In the genomic region with DNA sequence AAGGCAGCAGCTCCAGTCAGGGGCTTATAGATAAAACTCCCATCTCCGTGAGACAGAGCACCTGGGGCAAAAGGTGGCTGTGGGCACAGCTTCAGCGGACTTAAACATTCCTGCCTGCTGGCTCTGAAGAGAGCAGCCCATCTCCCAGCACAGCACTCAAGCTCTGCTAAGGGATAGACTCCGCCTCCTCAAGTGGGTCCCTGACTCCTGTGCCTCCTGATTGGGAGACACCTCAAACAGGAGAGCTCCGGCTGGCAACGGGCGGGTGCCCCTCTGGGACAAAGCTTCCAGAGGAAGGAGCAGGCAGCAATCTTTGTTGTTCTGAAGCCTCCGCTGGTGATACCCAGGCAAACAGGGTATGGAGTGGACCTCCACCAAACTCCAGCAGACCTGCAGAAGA, we compare ENCODE assay signal across 1 cellular context.
TF ChIP-seq lines count a peak whose summit lies in the region.

No MANE protein-coding gene starts in this region.

TF ChIP-seq in GM23338, 12 proteins besides CTCF, POLR2A, EP300 and RAD21 (continued from another document):
- no peak for TF ChIP-seq EZH2phosphoT487 (IDR thresholded peaks at IDR 0.05; ENCODE audit: unreplicated experiment)
- no peak for TF ChIP-seq ZNF114 (CRISPR knock-in tag; IDR thresholded peaks at IDR 0.05)
